ENCODE assay signal across 22 cellular contexts in the genomic region with DNA sequence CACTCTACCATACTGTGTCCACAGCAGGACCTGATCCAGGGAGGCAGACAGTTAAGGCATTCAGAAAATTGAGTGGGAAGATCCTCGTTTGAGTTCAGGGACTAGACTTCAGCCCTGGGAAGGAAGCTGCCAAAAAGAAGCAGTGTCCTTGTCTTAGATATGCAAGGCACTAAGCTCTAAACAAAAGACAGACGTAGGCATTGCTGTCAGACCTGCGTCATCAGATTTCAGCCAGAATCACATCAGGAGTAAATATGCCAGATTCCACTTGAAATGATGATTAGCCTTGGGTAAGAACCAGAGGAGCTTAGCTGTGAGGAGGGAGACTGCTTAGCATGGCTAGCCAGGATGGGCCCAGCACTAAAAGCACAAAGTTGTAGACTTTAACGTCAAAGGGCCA. TPM values are rescaled to one million over a fixed set of nuclear protein-coding genes. Genes with fewer than 3 reads are reported as not detected.
DNase-seq lines count a peak whose midpoint lies in the region; ATAC-seq and TF ChIP-seq lines count a peak whose summit lies in the region.
"Had no signal": no experiment of that assay in that cellular context is flagged by ENCODE, and none has a peak within 500 bp of the region (broad histone marks: within the 10 kb centered on the region; RNA-seq: fewer than 3 reads in every experiment).

No MANE protein-coding gene starts in this region.

- CTCF ChIA-PET in activated naive CD4-positive, alpha-beta T cell treated with anti-CD3 and anti-CD28 coated beads, Interleukin-2, amount 10 ng/mL, durations not matched to agents 7 days and 5 days (lab: Charles Lee), result interaction anchor here (1.8 kb wide), 1 partner anchor 11 kb away, joined by 10 read pairs; no protein-coding TSS in a partner anchor

- H3K36me3 Mint-ChIP-seq in activated naive CD4-positive, alpha-beta T cell treated with anti-CD3 and anti-CD28 coated beads, Interleukin-2, amount 10 ng/mL, durations not matched to agents 7 days and 5 days, result no peaks in the 10 kb centered on the region
- H3K36me3 Mint-ChIP-seq: CD4-positive, alpha-beta memory T cell; T-cell had no signal

- H3F3A ChIP-seq in GM23248 (ENCODE audit: insufficient read depth), result no peaks in the 10 kb centered on the region

- H3K79me2 ChIP-seq in GM23248 (ENCODE audit: insufficient read depth), result no peaks in the 10 kb centered on the region

- in situ Hi-C loops in GM23248 (cut with MboI), result loop anchor here (25.0 kb wide), 1 partner anchor 663 kb away; no protein-coding TSS in a partner anchor

- H2AFZ ChIP-seq in GM23248, result no peak overlapping the region

- TF ChIP-seq POLR2A in prostate gland (IDR thresholded peaks at IDR 0.05), result no peak

- no peaks in the 10 kb centered on the region for H4K20me1 ChIP-seq in GM23248 (ENCODE audit: insufficient read depth)

- no peaks in the 10 kb centered on the region for H3K9me2 ChIP-seq in GM23248 (ENCODE audit: insufficient read depth)

- no peak overlapping the region for H3K4me3 Mint-ChIP-seq in activated naive CD4-positive, alpha-beta T cell treated with anti-CD3 and anti-CD28 coated beads, Interleukin-2, amount 10 ng/mL, durations not matched to agents 7 days and 5 days
- H3K4me3 Mint-ChIP-seq: CD4-positive, alpha-beta memory T cell; endodermal cell; T-cell had no signal

- no peaks in the 10 kb centered on the region for H3K4me1 Mint-ChIP-seq in activated naive CD4-positive, alpha-beta T cell treated with anti-CD3 and anti-CD28 coated beads, Interleukin-2, amount 10 ng/mL, durations not matched to agents 7 days and 5 days
- H3K4me1 Mint-ChIP-seq: CD4-positive, alpha-beta memory T cell; endodermal cell; T-cell had no signal

- peak; percentile 36 for DNase-seq in GM23248
- peak; percentile 96 for DNase-seq in amniotic epithelial cell (ENCODE audit: low read depth)
- peak; percentile 72 for DNase-seq in fibroblast of villous mesenchyme (ENCODE audit: low read depth)
- DNase-seq in prostate gland (ENCODE audit: low spot score), result no peak
- no peak for DNase-seq in activated naive CD4-positive, alpha-beta T cell treated with anti-CD3 and anti-CD28 coated beads, Interleukin-2, amount 10 ng/mL, durations not matched to agents 7 days and 5 days
- DNase-seq: activated CD4-positive, alpha-beta T cell treated with anti-CD3 and anti-CD28 coated beads, Interleukin-2, amount 50 U/mL, for 1 hour; activated naive CD4-positive, alpha-beta T cell; aorta; CD4-positive, alpha-beta memory T cell; DMS79; endodermal cell; foreskin melanocyte; KG1; MV-4-11; NCI-H187; NCI-H510A; T-cell had no signal

- H3K27me3 ChIP-seq in GM23248 (replicated peaks; ENCODE audit: insufficient read depth) (no peaks in the 10 kb centered on the region), rectal smooth muscle tissue (ENCODE audit: control insufficient read depth, insufficient read depth, low read length) (no peaks in the 10 kb centered on the region), prostate gland (replicated peaks; ENCODE audit: insufficient read depth) (no peaks in the 10 kb centered on the region)

- TF ChIP-seq CTCF in fibroblast of villous mesenchyme (IDR thresholded peaks at IDR 0.05; ENCODE audit: insufficient read depth, low read depth, low read length) (no peak), prostate gland (IDR thresholded peaks at IDR 0.05) (no peak)

- H3K4me3 ChIP-seq in GM23248, result no peak overlapping the region
- no peak overlapping the region for H3K4me3 ChIP-seq in fibroblast of villous mesenchyme (ENCODE audit: low read depth, low read length)
- no peak overlapping the region for H3K4me3 ChIP-seq in rectal smooth muscle tissue (ENCODE audit: low read length)
- H3K4me3 ChIP-seq in prostate gland, result no peak overlapping the region
- H3K4me3 ChIP-seq: thoracic aorta had no signal

- H3K9me3 ChIP-seq in GM23248 (ENCODE audit: low read depth) (no peaks in the 10 kb centered on the region), prostate gland (no peaks in the 10 kb centered on the region)
- H3K9me3 ChIP-seq: thoracic aorta had no signal

- H3K9ac ChIP-seq in GM23248 (no peak overlapping the region), rectal smooth muscle tissue (ENCODE audit: low read length) (no peak overlapping the region)

- no peaks in the 10 kb centered on the region for H3K36me3 ChIP-seq in GM23248 (ENCODE audit: low read depth)
- H3K36me3 ChIP-seq in rectal smooth muscle tissue (ENCODE audit: control insufficient read depth, insufficient read depth, low read length), result no peaks in the 10 kb centered on the region
- H3K36me3 ChIP-seq in prostate gland, result no peaks in the 10 kb centered on the region
- H3K36me3 ChIP-seq: thoracic aorta had no signal

- H3K4me1 ChIP-seq in GM23248 (ENCODE audit: insufficient read depth) (no peaks in the 10 kb centered on the region), rectal smooth muscle tissue (ENCODE audit: control insufficient read depth, insufficient read depth, low read length) (peaks cover 20% of the 10 kb centered on the region), prostate gland (replicated peaks) (no peaks in the 10 kb centered on the region)

- H3K4me2 ChIP-seq in GM23248 (ENCODE audit: unreplicated experiment), result no peak overlapping the region

- no peaks in the 10 kb centered on the region for H3K27me3 Mint-ChIP-seq in activated naive CD4-positive, alpha-beta T cell treated with anti-CD3 and anti-CD28 coated beads, Interleukin-2, amount 10 ng/mL, durations not matched to agents 7 days and 5 days

- H3K27ac ChIP-seq in GM23248 (no peak overlapping the region), rectal smooth muscle tissue (ENCODE audit: low read depth, low read length) (peak overlapping the region; percentile 74), prostate gland (no peak overlapping the region)
- H3K27ac ChIP-seq: RWPE1, thoracic aorta had no signal

- ATAC-seq in HG02884 (IDR thresholded peaks at IDR 0.05; ENCODE audit: unreplicated experiment) (no peak), HG02852 (IDR thresholded peaks at IDR 0.05; ENCODE audit: unreplicated experiment) (no peak)
- ATAC-seq: T-cell had no signal

- 33 to 36% methylated on average over 4 of the region's 4 CpGs for WGBS in GM23248 (ENCODE audit: low coverage in 1 of 2, low lambda C conversion rate in 2 of 2, missing lambda C conversion rate in 2 of 2), 2 experiments
- WGBS in prostate gland, result 74% methylated on average over 4 of the region's 4 CpGs

- intact Hi-C loops in prostate gland (cut with DNase I), result no loop called here

- H3K27ac Mint-ChIP-seq in activated naive CD4-positive, alpha-beta T cell treated with anti-CD3 and anti-CD28 coated beads, Interleukin-2, amount 10 ng/mL, durations not matched to agents 7 days and 5 days, result no peak overlapping the region
- H3K27ac Mint-ChIP-seq: CD4-positive, alpha-beta memory T cell; endodermal cell; T-cell had no signal

- no peaks in the 10 kb centered on the region for H3K9me3 Mint-ChIP-seq in activated naive CD4-positive, alpha-beta T cell treated with anti-CD3 and anti-CD28 coated beads, Interleukin-2, amount 10 ng/mL, durations not matched to agents 7 days and 5 days
- H3K9me3 Mint-ChIP-seq: endodermal cell, T-cell had no signal

RNA-seq across cellular contexts. Expression of a gene that starts 56.7 kb away (rescaled TPM):
- total RNA-seq in GM23248 (2014; rRNA removed; shearing (Covaris generic)), result not detected in 2 replicates
- 0.45 and 0.53 TPM in 2 replicates for polyA plus RNA-seq in GM23248 (2016; fragmentation: Nextera tagmentation; extraction: Ambion mirVana)
- 11.0 and 22.9 TPM in 2 replicates for total RNA-seq in fibroblast of villous mesenchyme
- total RNA-seq in prostate gland, result 10 to 100 TPM in 1 of 2 donors, 1 to 10 TPM in 1; 4.2 to 33.8 TPM
- total RNA-seq: CD4-positive, alpha-beta memory T cell had no signal
- polyA plus RNA-seq: CD4-positive, alpha-beta memory T cell had no signal

Comparison
In these comparisons a context has a peak if more than half of its experiments do, and no peak if none do; other contexts are left out.
1. DNase-seq: peak in GM23248 (single experiment), amniotic epithelial cell (single experiment) and fibroblast of villous mesenchyme (single experiment); none in prostate gland (single experiment) and activated naive CD4-positive, alpha-beta T cell treated with anti-CD3 and anti-CD28 coated beads, Interleukin-2, amount 10 ng/mL, durations not matched to agents 7 days and 5 days (single experiment).